In the genomic region with DNA sequence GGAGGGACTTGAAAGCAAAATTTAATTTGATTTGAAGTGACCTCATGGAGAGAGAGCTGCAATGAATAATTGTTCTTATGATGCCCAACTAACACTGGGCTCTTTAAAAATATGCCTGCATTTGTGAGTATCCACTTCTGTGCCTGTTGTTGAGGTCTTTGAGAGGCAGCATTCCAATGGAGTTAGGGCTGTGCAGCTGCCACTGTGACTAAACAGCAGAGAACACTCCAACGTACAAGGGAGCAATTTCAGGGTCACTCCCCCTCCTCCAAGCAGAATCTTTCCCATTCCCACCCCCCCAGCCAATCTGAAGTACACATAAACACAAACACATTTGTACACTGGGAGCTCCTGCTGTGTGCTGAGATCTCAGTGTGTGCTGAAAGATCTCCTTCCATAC, we compare ENCODE assay signal across 1 cellular context.
TF ChIP-seq lines count a peak whose summit lies in the region.

No MANE protein-coding gene starts in this region.

TF ChIP-seq in IMR-90, 13 proteins besides CTCF, POLR2A, EP300 and RAD21 (continued from another document):
- no peak for TF ChIP-seq MAFK (IDR thresholded peaks at IDR 0.05; ENCODE audit: low read depth, low read length)
- TF ChIP-seq CHD1 (IDR thresholded peaks at IDR 0.05; ENCODE audit: low read depth, low read length) = no peak
- TF ChIP-seq USF2 (IDR thresholded peaks at IDR 0.05; ENCODE audit: low read depth, low read length) = no peak
- TF ChIP-seq CEBPB (IDR thresholded peaks at IDR 0.05; ENCODE audit: low read depth, low read length) = no peak
- no peak for TF ChIP-seq SMC3 (IDR thresholded peaks at IDR 0.05; ENCODE audit: low read depth, low read length)
- no peak for TF ChIP-seq MAZ (IDR thresholded peaks at IDR 0.05; ENCODE audit: borderline replicate concordance, low read depth, low read length)
- no peak for TF ChIP-seq RFX5 (IDR thresholded peaks at IDR 0.05; ENCODE audit: low read depth, low read length)
- TF ChIP-seq RCOR1 (IDR thresholded peaks at IDR 0.05; ENCODE audit: insufficient replicate concordance, low read length) = no peak
- TF ChIP-seq MXI1 (IDR thresholded peaks at IDR 0.05; ENCODE audit: borderline replicate concordance, low read depth, low read length) = no peak
